In the genomic region with DNA sequence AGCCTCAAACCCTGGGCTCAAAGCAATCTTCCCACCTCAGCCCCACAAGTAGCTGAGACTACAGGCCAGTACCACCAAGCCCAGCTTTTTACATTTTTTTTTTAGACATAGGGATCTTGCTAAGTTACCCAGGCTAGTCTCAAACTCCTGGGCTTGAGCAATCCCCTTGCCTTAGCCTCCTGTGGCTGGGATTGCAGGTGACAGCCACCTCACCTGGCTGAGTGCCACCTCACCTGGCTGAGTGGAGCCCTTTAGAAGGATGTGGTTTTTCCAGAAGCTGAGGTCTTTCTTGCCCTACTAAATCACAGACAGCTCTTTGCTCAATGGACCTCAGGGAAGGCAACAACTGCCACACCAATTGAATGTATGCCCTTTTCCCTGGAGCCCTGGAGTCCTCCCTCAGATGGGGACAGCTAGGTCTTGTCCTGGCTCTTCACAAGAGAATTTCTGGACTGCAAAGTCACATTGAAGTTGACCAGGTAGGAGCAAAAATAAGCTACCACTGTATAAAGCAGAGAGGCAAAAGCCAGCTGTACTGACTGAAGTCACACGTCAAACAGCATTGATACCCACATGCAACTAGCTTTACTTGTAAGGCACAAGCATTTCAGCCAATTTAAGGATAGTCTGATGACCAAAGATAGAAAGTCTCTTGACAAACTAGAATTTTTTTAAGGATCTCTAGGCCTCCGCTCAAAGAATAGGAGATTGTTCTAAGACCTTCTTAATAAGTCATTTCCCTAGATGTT, we compare ENCODE assay signal across 1 cellular context.
TF ChIP-seq lines count a peak whose summit lies in the region.

No MANE protein-coding gene starts in this region.

TF ChIP-seq in HepG2, 621 proteins besides CTCF, POLR2A, EP300 and RAD21:
- TF ChIP-seq ZBTB3 (CRISPR knock-in tag; IDR thresholded peaks at IDR 0.05; ENCODE audit: borderline replicate concordance, low read depth) (no peak), ZNF883 (CRISPR knock-in tag; IDR thresholded peaks at IDR 0.05; ENCODE audit: not compliant biosample characterization) (no peak), MED13 (CRISPR knock-in tag; IDR thresholded peaks at IDR 0.05) (no peak), ZNF12 (CRISPR knock-in tag; IDR thresholded peaks at IDR 0.05) (no peak), MYNN (CRISPR knock-in tag; IDR thresholded peaks at IDR 0.05; ENCODE audit: low read depth) (no peak), ZNF770 (CRISPR knock-in tag; IDR thresholded peaks at IDR 0.05) (no peak), ZNF788 (CRISPR knock-in tag; IDR thresholded peaks at IDR 0.05; ENCODE audit: borderline replicate concordance) (no peak)
